8 cellular contexts compared by ENCODE assay signal in the genomic region with DNA sequence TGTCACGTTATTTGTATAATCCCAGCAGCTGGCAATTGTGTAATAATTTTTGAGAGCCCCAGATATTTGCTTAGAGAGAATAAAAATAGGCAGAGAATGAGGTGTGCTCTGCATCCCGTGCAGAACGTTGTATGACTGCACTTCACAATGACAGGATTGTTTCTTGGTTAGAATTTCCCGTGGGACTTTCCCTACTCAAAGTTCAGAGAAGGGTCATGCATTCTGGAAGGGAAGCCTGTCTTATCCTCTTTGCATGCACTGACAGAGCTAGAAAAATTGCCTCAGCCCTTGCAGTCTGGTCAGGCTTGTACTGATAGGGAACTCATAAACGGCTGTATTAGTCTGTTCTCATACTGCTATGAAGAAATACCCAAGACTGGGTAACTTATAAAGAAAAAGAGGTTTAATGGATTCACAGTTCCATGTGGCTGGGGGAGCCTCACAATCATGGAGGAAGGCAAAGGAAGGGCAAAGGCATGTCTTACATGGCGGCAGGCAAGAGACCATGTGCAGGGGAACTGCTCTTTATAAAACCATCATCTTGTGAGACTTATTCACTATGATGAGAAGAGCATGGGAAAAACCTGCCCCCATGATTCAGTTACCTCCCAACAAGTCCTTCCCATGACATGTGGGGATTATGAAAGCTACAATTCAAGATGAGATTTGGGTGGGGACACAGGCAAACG. TPM values are rescaled to one million over a fixed set of nuclear protein-coding genes. Genes with fewer than 3 reads are reported as not detected.
DNase-seq lines count a peak whose midpoint lies in the region; ATAC-seq and TF ChIP-seq lines count a peak whose summit lies in the region.

No MANE protein-coding gene starts in this region.

- H3K9me3 Mint-ChIP-seq in activated CD4-positive, alpha-beta memory T cell treated with anti-CD3 and anti-CD28 coated beads for 36 hours = peaks cover 2% of the 10 kb centered on the region
- H3K9me3 Mint-ChIP-seq in HFFc6 = peaks cover 3% of the 10 kb centered on the region; the same call in 1 of the 2 replicates

- ATAC-seq in GM18499 (IDR thresholded peaks at IDR 0.05; ENCODE audit: insufficient read depth, unreplicated experiment) = peak; percentile 98
- peak; percentile 97 for ATAC-seq in GM21786 (IDR thresholded peaks at IDR 0.05; ENCODE audit: unreplicated experiment)
- peak; percentile 50 to 87 for ATAC-seq in left cardiac atrium

- TF ChIP-seq CTCF in HFFc6 (IDR thresholded peaks at IDR 0.05) = no peak

- H3K36me3 Mint-ChIP-seq in activated CD4-positive, alpha-beta memory T cell treated with anti-CD3 and anti-CD28 coated beads for 36 hours = no peaks in the 10 kb centered on the region
- H3K36me3 Mint-ChIP-seq in HFFc6 (ENCODE audit: low read depth) = no peaks in the 10 kb centered on the region

- CTCF ChIA-PET in activated CD4-positive, alpha-beta memory T cell treated with anti-CD3 and anti-CD28 coated beads for 36 hours (lab: Charles Lee) = no interaction called here

- peaks cover 2% of the 10 kb centered on the region for H3K4me1 Mint-ChIP-seq in activated CD4-positive, alpha-beta memory T cell treated with anti-CD3 and anti-CD28 coated beads for 36 hours (ENCODE audit: low read depth)
- no peaks in the 10 kb centered on the region for H3K4me1 Mint-ChIP-seq in HFFc6 (ENCODE audit: low read depth)

- peaks cover 6% of the 10 kb centered on the region for H3K27me3 Mint-ChIP-seq in activated CD4-positive, alpha-beta memory T cell treated with anti-CD3 and anti-CD28 coated beads for 36 hours
- H3K27me3 Mint-ChIP-seq in HFFc6 (ENCODE audit: insufficient read depth) = peaks cover 2% of the 10 kb centered on the region; the same call in 1 of the 2 replicates

- POLR2A ChIA-PET in activated CD4-positive, alpha-beta memory T cell treated with anti-CD3 and anti-CD28 coated beads for 36 hours (lab: Charles Lee) = no interaction called here

- H3K4me3 Mint-ChIP-seq in activated CD4-positive, alpha-beta memory T cell treated with anti-CD3 and anti-CD28 coated beads for 36 hours = no peak overlapping the region
- no peak overlapping the region for H3K4me3 Mint-ChIP-seq in HFFc6

- intact Hi-C loops in left cardiac atrium (cut with DNase I) = no loop called here
- intact Hi-C loops in activated CD4-positive, alpha-beta memory T cell treated with anti-CD3 and anti-CD28 coated beads for 36 hours (cut with micrococcal nuclease) = no loop called here

- no peak overlapping the region for H3K27ac Mint-ChIP-seq in activated CD4-positive, alpha-beta memory T cell treated with anti-CD3 and anti-CD28 coated beads for 36 hours
- H3K27ac Mint-ChIP-seq in HFFc6 = no peak overlapping the region

- in situ Hi-C loops in KBM-7 (cut with MboI; ENCODE audit: low pct_unique_long_range_greater_than_20kb, low sequenced_read_pairs) = no loop called here

- DNase-seq in NCI-H1417 treated with DMSO at 0.1 percent for 48 hours (lab: John Stamatoyannopoulos, UW) (peak; percentile 79), left cardiac atrium (no peak), NCI-H82 (lab: John Stamatoyannopoulos, UW) (no peak), KBM-7 (no peak), HFFc6 (no peak)
- DNase-seq in activated CD4-positive, alpha-beta memory T cell treated with anti-CD3 and anti-CD28 coated beads for 36 hours = no peak

RNA-seq across cellular contexts. Expression of a gene that starts 16.5 kb away (rescaled TPM):
- 1 to 10 TPM; 1.2 to 1.8 TPM for total RNA-seq in left cardiac atrium
- under 1 TPM; 0.02 to 0.05 TPM for total RNA-seq in activated CD4-positive, alpha-beta memory T cell treated with anti-CD3 and anti-CD28 coated beads for 36 hours
- total RNA-seq in HFFc6 (2021; fragmentation: NEBNext Ultra II Directional; extraction: Animal tissue kit (Norgen Biotek cat#: 25700)) = not detected
